Comparison of ENCODE assay signal across 1 cellular context in genomic region chr7:106959753-106960152, GRCh38.
TF ChIP-seq lines count a peak whose summit lies in the region.

No MANE protein-coding gene starts in this region.

TF ChIP-seq in WTC11, 78 proteins besides CTCF, POLR2A, EP300 and RAD21 (continued from another document):
- TF ChIP-seq AFF4 (CRISPR knock-in tag; IDR thresholded peaks at IDR 0.05; ENCODE audit: borderline replicate concordance): no peak
- no peak for TF ChIP-seq NFE2L1 (CRISPR knock-in tag; IDR thresholded peaks at IDR 0.05)
- TF ChIP-seq KAT7 (CRISPR knock-in tag; IDR thresholded peaks at IDR 0.05; ENCODE audit: borderline replicate concordance): no peak
